ENCODE assay signal across 1 cellular context in genomic region chr19:38841180-38841766, GRCh38.
TF ChIP-seq lines count a peak whose summit lies in the region.

No MANE protein-coding gene starts in this region.

TF ChIP-seq in liver, 16 proteins besides CTCF, POLR2A, EP300 and RAD21 (continued from another document):
- TF ChIP-seq REST (IDR thresholded peaks at IDR 0.05) = no peak
- TF ChIP-seq HNF4G (IDR thresholded peaks at IDR 0.05) = peak; percentile 14
- no peak for TF ChIP-seq ATF3 (IDR thresholded peaks at IDR 0.05)
- no peak for TF ChIP-seq EGR1 (IDR thresholded peaks at IDR 0.05; ENCODE audit: low read depth in 2 of 2)
- TF ChIP-seq FOXA1 (IDR thresholded peaks at IDR 0.05) = no peak
- TF ChIP-seq HNF4A (conservative IDR thresholded peaks at IDR 0.05) = peak; percentile 58 to 67
- no peak for TF ChIP-seq NR2F2 (IDR thresholded peaks at IDR 0.05)
- no peak for TF ChIP-seq TAF1 (conservative IDR thresholded peaks at IDR 0.05)
